Comparison of ENCODE assay signal across 14 cellular contexts in genomic region chr21:44419679-44420078, GRCh38.
"Had no signal": no experiment of that assay in that cellular context is flagged by ENCODE, and none has a peak within 500 bp of the region (broad histone marks: within the 10 kb centered on the region; RNA-seq: fewer than 3 reads in every experiment).

No MANE protein-coding gene starts in this region.

- H3K4me3 ChIP-seq: mucosa of descending colon, prostate gland had no signal

- H3K4me3 Mint-ChIP-seq: activated CD4-positive, alpha-beta memory T cell treated with anti-CD3 and anti-CD28 coated beads, Interleukin-2, amount 10 ng/mL, durations not matched to agents 7 days and 5 days; activated CD4-positive, alpha-beta T cell treated with anti-CD3 and anti-CD28 coated beads for 36 hours; activated naive CD8-positive, alpha-beta T cell; dendritic cell treated with granulocyte-macrophage colony-stimulating factor and Interleukin-4, amounts not matched to agents 40 ng/mL and 50 ng/mL, for 4 days; naive thymus-derived CD8-positive, alpha-beta T cell; stimulated activated naive CD8-positive, alpha-beta T cell treated with anti-CD3 and anti-CD28 coated beads, Interleukin-15, Interleukin-2, amounts not matched to agents 100 ng/mL and 50 ng/mL, for 24 hours had no signal

- H3K36me3 Mint-ChIP-seq: activated naive CD8-positive, alpha-beta T cell; naive thymus-derived CD8-positive, alpha-beta T cell had no signal

- H3K27me3 Mint-ChIP-seq: activated CD4-positive, alpha-beta memory T cell treated with anti-CD3 and anti-CD28 coated beads, Interleukin-2, amount 10 ng/mL, durations not matched to agents 7 days and 5 days; activated CD4-positive, alpha-beta T cell treated with anti-CD3 and anti-CD28 coated beads for 36 hours; activated naive CD8-positive, alpha-beta T cell; dendritic cell treated with granulocyte-macrophage colony-stimulating factor and Interleukin-4, amounts not matched to agents 40 ng/mL and 50 ng/mL, for 4 days; naive thymus-derived CD8-positive, alpha-beta T cell; stimulated activated naive CD8-positive, alpha-beta T cell treated with anti-CD3 and anti-CD28 coated beads, Interleukin-15, Interleukin-2, amounts not matched to agents 100 ng/mL and 50 ng/mL, for 24 hours had no signal

- H3K4me1 ChIP-seq: prostate gland had no signal

- H3K27ac Mint-ChIP-seq: activated CD4-positive, alpha-beta memory T cell treated with anti-CD3 and anti-CD28 coated beads, Interleukin-2, amount 10 ng/mL, durations not matched to agents 7 days and 5 days; activated CD4-positive, alpha-beta T cell treated with anti-CD3 and anti-CD28 coated beads for 36 hours; activated naive CD8-positive, alpha-beta T cell; dendritic cell treated with granulocyte-macrophage colony-stimulating factor and Interleukin-4, amounts not matched to agents 40 ng/mL and 50 ng/mL, for 4 days; stimulated activated naive CD8-positive, alpha-beta T cell treated with anti-CD3 and anti-CD28 coated beads, Interleukin-15, Interleukin-2, amounts not matched to agents 100 ng/mL and 50 ng/mL, for 24 hours had no signal

- ATAC-seq: activated CD4-positive, alpha-beta T cell treated with anti-CD3 and anti-CD28 coated beads for 36 hours; esophagus mucosa; left cardiac atrium; mucosa of descending colon; naive thymus-derived CD8-positive, alpha-beta T cell had no signal

- H3K36me3 ChIP-seq: prostate gland had no signal

- H3K27ac ChIP-seq: prostate gland had no signal

- H3K4me1 Mint-ChIP-seq: activated CD4-positive, alpha-beta memory T cell treated with anti-CD3 and anti-CD28 coated beads, Interleukin-2, amount 10 ng/mL, durations not matched to agents 7 days and 5 days; activated CD4-positive, alpha-beta T cell treated with anti-CD3 and anti-CD28 coated beads for 36 hours had no signal

- DNase-seq: activated CD4-positive, alpha-beta memory T cell treated with anti-CD3 and anti-CD28 coated beads, Interleukin-2, amount 10 ng/mL, durations not matched to agents 7 days and 5 days; activated CD4-positive, alpha-beta T cell treated with anti-CD3 and anti-CD28 coated beads for 36 hours; anterior cingulate cortex; cerebellar nuclear complex; left cardiac atrium; stimulated activated CD4-positive, alpha-beta T cell treated with anti-CD3 and anti-CD28 coated beads, Interleukin-4, amount 100 ng/mL, for 24 hours; SW 1271 had no signal

- H3K9me3 ChIP-seq: mucosa of descending colon, prostate gland had no signal
